Comparison of ENCODE assay signal across 1 cellular context in genomic region chr10:99466632-99467031, GRCh38.
TF ChIP-seq lines count a peak whose summit lies in the region.

No MANE protein-coding gene starts in this region.

TF ChIP-seq in A549, 52 proteins besides CTCF, POLR2A, EP300 and RAD21 (continued from another document):
- TF ChIP-seq ELK1 (IDR thresholded peaks at IDR 0.05; ENCODE audit: low read depth, low read length) (no peak), ZNF302 (CRISPR knock-in tag; IDR thresholded peaks at IDR 0.05) (no peak)
